Comparison of ENCODE assay signal across 9 cellular contexts in genomic region chr11:124669193-124669592, GRCh38. TPM values are rescaled to one million over a fixed set of nuclear protein-coding genes. Genes with fewer than 3 reads are reported as not detected.
A peak's percentile ranks its signal among the peaks of the same experiment; 100 is the strongest.
DNase-seq lines count a peak whose midpoint lies in the region; ATAC-seq and TF ChIP-seq lines count a peak whose summit lies in the region.
"Had no signal": no experiment of that assay in that cellular context is flagged by ENCODE, and none has a peak within 500 bp of the region (broad histone marks: within the 10 kb centered on the region; RNA-seq: fewer than 3 reads in every experiment).

No MANE protein-coding gene starts in this region.

- H3K36me3 Mint-ChIP-seq in immature natural killer cell = no peaks in the 10 kb centered on the region
- no peaks in the 10 kb centered on the region for H3K36me3 Mint-ChIP-seq in stimulated activated naive B cell treated with anti-CD40 and anti-IgM and Interleukin-4, amounts not matched to agents 10 μg/mL and 1 μg/mL and 100 μg/mL, for 72 hours

- H3K27me3 Mint-ChIP-seq in immature natural killer cell (ENCODE audit: low read depth in 3 of 3) = peaks cover 12 to 19% (median 19%) of the 10 kb centered on the region in 3 donors
- no peaks in the 10 kb centered on the region for H3K27me3 Mint-ChIP-seq in stimulated activated naive B cell treated with anti-CD40 and anti-IgM and Interleukin-4, amounts not matched to agents 10 μg/mL and 1 μg/mL and 100 μg/mL, for 72 hours

- no peak overlapping the region for H3K4me3 ChIP-seq in BLaER1
- no peak overlapping the region for H3K4me3 ChIP-seq in Panc1 (ENCODE audit: low read depth in 2 of 2, low read length in 2 of 2)
- no peak overlapping the region for H3K4me3 ChIP-seq in adrenal gland

- H3K4me2 ChIP-seq in BLaER1 = peak overlapping the region; percentile 75

- H3K4me1 ChIP-seq in BLaER1 = peaks cover 45% of the 10 kb centered on the region
- peaks cover 7% of the 10 kb centered on the region for H3K4me1 ChIP-seq in Panc1 (ENCODE audit: control insufficient read depth, insufficient read depth, low read length)
- peaks cover 7 to 9% of the 10 kb centered on the region in 2 donors for H3K4me1 ChIP-seq in adrenal gland (replicated peaks in 1 of 2)

- DNase-seq in HuH-7 (ENCODE audit: low spot score) (peak; percentile 64), Panc1 (ENCODE audit: low read depth, low spot score) (peak; percentile 51), adrenal gland (peak; percentile 20 to 63 (median 51)), immature natural killer cell (peak; percentile 53 to 60 (median 55))
- DNase-seq in stimulated activated naive B cell treated with anti-CD40 and anti-IgM and Interleukin-4, amounts not matched to agents 10 μg/mL and 1 μg/mL and 100 μg/mL, for 72 hours = peak; percentile 8

- no peaks in the 10 kb centered on the region for H4K20me1 ChIP-seq in BLaER1

- H3K9me3 ChIP-seq in BLaER1 (no peaks in the 10 kb centered on the region), Panc1 (ENCODE audit: control insufficient read depth, insufficient read depth, low read depth, low read length) (no peaks in the 10 kb centered on the region), adrenal gland (replicated peaks in 1 of 3) (no peaks in the 10 kb centered on the region)

- intact Hi-C loops in Panc1 (cut with micrococcal nuclease; ENCODE audit: unreplicated experiment) (loop anchor here (1.0 to 5.0 kb wide), 3 partner anchors 78 to 168 kb away; no protein-coding TSS in a partner anchor), adrenal gland (cut with DNase I) (no loop called here)

- ATAC-seq in GM18502 (IDR thresholded peaks at IDR 0.05; ENCODE audit: poor library complexity, unreplicated experiment) (peak; percentile 37), Panc1 (peak; percentile 62), GM21737 (IDR thresholded peaks at IDR 0.05; ENCODE audit: unreplicated experiment) (no peak)
- no peak for ATAC-seq in stimulated activated naive B cell treated with anti-CD40 and anti-IgM and Interleukin-4, amounts not matched to agents 10 μg/mL and 1 μg/mL and 100 μg/mL, for 72 hours (replicated peaks)
- ATAC-seq: left colon had no signal

- BruUV-seq in Panc1 (replicated peaks; lab: Mats Ljungman, UMichigan) = no TSS peak

- CTCF ChIA-PET in Panc1 (lab: Charles Lee) = interaction anchor here (0.6 to 1.8 kb wide), 10 partner anchors 9 to 425 kb away, joined by 3 to 16 read pairs (median 4); partner anchors contain the start of gene ESAM

- H3K27ac Mint-ChIP-seq in immature natural killer cell = no peak overlapping the region
- H3K27ac Mint-ChIP-seq in stimulated activated naive B cell treated with anti-CD40 and anti-IgM and Interleukin-4, amounts not matched to agents 10 μg/mL and 1 μg/mL and 100 μg/mL, for 72 hours = no peak overlapping the region

- no peak overlapping the region for H3K27ac ChIP-seq in BLaER1
- H3K27ac ChIP-seq in Panc1 (ENCODE audit: low read length) = no peak overlapping the region
- H3K27ac ChIP-seq in adrenal gland = no peak overlapping the region

- TF ChIP-seq CTCF in Panc1 (IDR thresholded peaks at IDR 0.05) (peak; percentile 92), adrenal gland (IDR thresholded peaks at IDR 0.05) (peak; percentile 48 to 89 (median 84))

- H3K36me3 ChIP-seq in BLaER1 (no peaks in the 10 kb centered on the region), Panc1 (ENCODE audit: control insufficient read depth, insufficient read depth, low read length) (no peaks in the 10 kb centered on the region), adrenal gland (replicated peaks in 1 of 2) (no peaks in the 10 kb centered on the region)

- H3K9me3 Mint-ChIP-seq in immature natural killer cell = no peaks in the 10 kb centered on the region
- H3K9me3 Mint-ChIP-seq in stimulated activated naive B cell treated with anti-CD40 and anti-IgM and Interleukin-4, amounts not matched to agents 10 μg/mL and 1 μg/mL and 100 μg/mL, for 72 hours = no peaks in the 10 kb centered on the region

- in situ Hi-C loops in Panc1 (cut with HindIII; ENCODE audit: low pct_unique_long_range_greater_than_20kb, low sequenced_read_pairs) = loop anchor here (10.0 kb wide), 1 partner anchor 166 kb away; no protein-coding TSS in a partner anchor

- H3K9ac ChIP-seq in BLaER1 = no peak overlapping the region

- no peaks in the 10 kb centered on the region for H3K27me3 ChIP-seq in BLaER1
- H3K27me3 ChIP-seq in Panc1 (ENCODE audit: control insufficient read depth, insufficient read depth, low read length) = no peaks in the 10 kb centered on the region
- H3K27me3 ChIP-seq in adrenal gland = no peaks in the 10 kb centered on the region

- POLR2A ChIA-PET in Panc1 (lab: Charles Lee) = interaction anchor here (0.6 kb wide), 1 partner anchor 97 kb away, joined by 5 read pairs; no protein-coding TSS in a partner anchor

- TF ChIP-seq POLR2A in adrenal gland (IDR thresholded peaks at IDR 0.05) = no peak

- peaks cover 12 to 13% of the 10 kb centered on the region in 2 donors for H3K4me1 Mint-ChIP-seq in immature natural killer cell
- peaks cover 14 to 21% of the 10 kb centered on the region in 2 donors for H3K4me1 Mint-ChIP-seq in stimulated activated naive B cell treated with anti-CD40 and anti-IgM and Interleukin-4, amounts not matched to agents 10 μg/mL and 1 μg/mL and 100 μg/mL, for 72 hours

- H3K4me3 Mint-ChIP-seq in immature natural killer cell = no peak overlapping the region
- no peak overlapping the region for H3K4me3 Mint-ChIP-seq in stimulated activated naive B cell treated with anti-CD40 and anti-IgM and Interleukin-4, amounts not matched to agents 10 μg/mL and 1 μg/mL and 100 μg/mL, for 72 hours

- 17 to 22% (median 21%) methylated on average over 8 of the region's 8 CpGs for WGBS in adrenal gland, 4 donors

RNA-seq across cellular contexts. Expression of gene SIAE, which starts 4.3 kb away (rescaled TPM):
- total RNA-seq in Panc1 (2021; ENCODE audit: unreplicated experiment) (14.9 TPM), adrenal gland (10 to 100 TPM; 22.6 to 50.0 (median 30.3) TPM)
- 9.7 TPM for polyA plus RNA-seq in Panc1 (2012; ENCODE audit: insufficient read length)
- polyA plus RNA-seq in adrenal gland (10 to 100 TPM; 16.7 to 30.0 (median 16.7) TPM), immature natural killer cell (1 to 10 TPM; 1.7 to 2.9 (median 2.6) TPM)

RNA-seq across cellular contexts. Expression of gene SPA17, which starts 4.5 kb away (rescaled TPM):
- total RNA-seq in Panc1 (2021; ENCODE audit: unreplicated experiment) (10.1 TPM), adrenal gland (1 to 10 TPM; 1.3 to 7.5 (median 3.0) TPM)
- polyA plus RNA-seq in Panc1 (2012; ENCODE audit: insufficient read length) = 5.1 TPM
- polyA plus RNA-seq in adrenal gland (10 to 100 TPM in 1 of 3 donors, 1 to 10 TPM in 2; 7.4 to 14.8 (median 8.0) TPM), immature natural killer cell (1 to 10 TPM in 1 of 3 donors, under 1 TPM in 1, not detected in 1; 0.36 to 1.2 TPM)

RNA-seq across cellular contexts. Expression of gene TBRG1, which starts 46.5 kb away (rescaled TPM):
- total RNA-seq in Panc1 (2021; ENCODE audit: unreplicated experiment) = 35.0 TPM
- 36.5 TPM for polyA plus RNA-seq in Panc1 (2012; ENCODE audit: insufficient read length)
- 10 to 100 TPM; 22.3 to 41.4 (median 34.6) TPM for total RNA-seq in adrenal gland
- 10 to 100 TPM; 38.4 to 66.7 (median 52.1) TPM for polyA plus RNA-seq in adrenal gland
- polyA plus RNA-seq in immature natural killer cell = 10 to 100 TPM; 35.7 to 40.8 (median 36.2) TPM

RNA-seq across cellular contexts. Expression of gene PANX3, which starts 58.0 kb away (rescaled TPM):
- not detected for total RNA-seq in Panc1 (2021; ENCODE audit: unreplicated experiment)
- not detected for polyA plus RNA-seq in Panc1 (2012; ENCODE audit: insufficient read length)
- total RNA-seq in adrenal gland = not detected
- polyA plus RNA-seq in adrenal gland = not detected
- polyA plus RNA-seq in immature natural killer cell = not detected
- total RNA-seq: left colon had no signal

Comparison
In these comparisons a context has a peak if more than half of its experiments do, and no peak if none do; other contexts are left out.
1. ATAC-seq: peak in GM18502 (single experiment) and Panc1 (single experiment); none in stimulated activated naive B cell treated with anti-CD40 and anti-IgM and Interleukin-4, amounts not matched to agents 10 μg/mL and 1 μg/mL and 100 μg/mL, for 72 hours (0 of 2) and GM21737 (single experiment).
2. DNase-seq: peak in every context shown above with its lines; median percentile 64 in HuH-7; 55 in immature natural killer cell; 51 in Panc1; 51 in adrenal gland; 8 in stimulated activated naive B cell treated with anti-CD40 and anti-IgM and Interleukin-4, amounts not matched to agents 10 μg/mL and 1 μg/mL and 100 μg/mL, for 72 hours.